1 cellular context compared by ENCODE assay signal in genomic region chr11:69563946-69564780, GRCh38.
TF ChIP-seq lines count a peak whose summit lies in the region.

No MANE protein-coding gene starts in this region.

TF ChIP-seq in IMR-90, 13 proteins besides CTCF, POLR2A, EP300 and RAD21:
- no peak for TF ChIP-seq BHLHE40 (IDR thresholded peaks at IDR 0.05; ENCODE audit: low read depth, low read length)
- TF ChIP-seq, protein P1, sequence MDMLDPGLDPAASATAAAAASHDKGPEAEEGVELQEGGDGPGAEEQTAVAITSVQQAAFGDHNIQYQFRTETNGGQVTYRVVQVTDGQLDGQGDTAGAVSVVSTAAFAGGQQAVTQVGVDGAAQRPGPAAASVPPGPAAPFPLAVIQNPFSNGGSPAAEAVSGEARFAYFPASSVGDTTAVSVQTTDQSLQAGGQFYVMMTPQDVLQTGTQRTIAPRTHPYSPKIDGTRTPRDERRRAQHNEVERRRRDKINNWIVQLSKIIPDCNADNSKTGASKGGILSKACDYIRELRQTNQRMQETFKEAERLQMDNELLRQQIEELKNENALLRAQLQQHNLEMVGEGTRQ (IDR thresholded peaks at IDR 0.05; ENCODE audit: low read depth, low read length): no peak
- TF ChIP-seq RFX5 (IDR thresholded peaks at IDR 0.05; ENCODE audit: low read depth, low read length): no peak
- TF ChIP-seq NFE2L2 (IDR thresholded peaks at IDR 0.05; ENCODE audit: low read depth, low read length): no peak
- no peak for TF ChIP-seq ELK1 (IDR thresholded peaks at IDR 0.05; ENCODE audit: borderline replicate concordance, low read depth, low read length)
- TF ChIP-seq MXI1 (IDR thresholded peaks at IDR 0.05; ENCODE audit: borderline replicate concordance, low read depth, low read length): no peak
- TF ChIP-seq SMC3 (IDR thresholded peaks at IDR 0.05; ENCODE audit: low read depth, low read length): no peak
- TF ChIP-seq RCOR1 (IDR thresholded peaks at IDR 0.05; ENCODE audit: insufficient replicate concordance, low read length): no peak
- no peak for TF ChIP-seq CHD1 (IDR thresholded peaks at IDR 0.05; ENCODE audit: low read depth, low read length)
- no peak for TF ChIP-seq MAFK (IDR thresholded peaks at IDR 0.05; ENCODE audit: low read depth, low read length)
TF ChIP-seq in IMR-90: peak in this region for 0.
